Comparison of ENCODE assay signal across 8 cellular contexts in the genomic region with DNA sequence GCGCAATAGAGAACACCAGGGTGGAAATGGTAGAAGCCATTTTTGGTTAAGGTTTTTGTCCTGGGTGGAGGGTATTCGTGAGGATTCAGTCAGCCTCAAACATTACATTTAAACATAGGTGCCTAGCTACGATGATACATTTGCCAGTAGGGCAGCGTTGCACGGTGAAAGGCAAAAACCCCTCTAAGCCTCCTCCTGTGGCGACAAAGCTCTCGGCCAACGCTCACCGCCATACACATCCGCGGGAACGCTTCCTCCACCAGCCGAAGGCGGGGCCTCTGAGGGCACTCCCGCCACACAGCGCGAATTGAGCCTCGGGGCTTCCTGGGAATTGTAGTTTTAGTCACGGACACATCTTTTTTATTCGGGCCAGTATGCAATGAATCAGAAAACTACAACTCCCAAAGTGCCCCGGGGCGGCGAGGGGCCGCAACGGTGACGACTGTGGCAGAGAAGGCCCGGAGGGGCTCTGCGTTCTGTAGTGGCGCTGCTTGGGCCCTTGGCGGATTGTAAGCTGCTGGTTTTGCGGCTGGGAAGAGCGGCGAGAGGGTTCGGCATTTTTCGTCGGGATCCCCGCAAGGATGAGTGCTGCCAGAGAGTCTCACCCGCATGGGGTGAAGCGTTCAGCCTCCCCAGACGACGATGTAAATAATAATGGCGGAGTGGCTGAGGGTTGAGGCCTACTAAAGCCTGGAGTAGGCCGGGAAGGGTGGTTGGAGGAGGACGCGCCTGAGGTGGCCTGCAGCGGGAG. TPM values are rescaled to one million over a fixed set of nuclear protein-coding genes. Genes with fewer than 3 reads are reported as not detected.
DNase-seq lines count a peak whose midpoint lies in the region; ATAC-seq, FAIRE-seq and TF ChIP-seq lines count a peak whose summit lies in the region.

A gene (plus strand): TSS at position 450 of the 751 bp plus-strand sequence. CDS start 132 bp downstream, at position 582.

- H3K9me3 ChIP-seq in OCI-LY7 (ENCODE audit: low read length) (no peaks in the 10 kb centered on the region), endothelial cell of umbilical vein (replicated peaks; ENCODE audit: control insufficient read depth, insufficient read depth, low read length) (no peaks in the 10 kb centered on the region)

- no peak for FAIRE-seq in D721Med (lab: Jason Lieb, UNC)
- FAIRE-seq in endothelial cell of umbilical vein (lab: Jason Lieb, UNC), result peak; percentile 96

- H3K9me1 ChIP-seq in endothelial cell of umbilical vein (replicated peaks; ENCODE audit: control insufficient read depth, extremely low read depth, insufficient read depth, low read length), result no peaks in the 10 kb centered on the region

- no peak for TF ChIP-seq CTCF in D721Med (IDR thresholded peaks at IDR 0.05; ENCODE audit: insufficient read depth, missing control alignments)
- no peak for TF ChIP-seq CTCF in OCI-LY7 (conservative IDR thresholded peaks at IDR 0.05; ENCODE audit: low read length)
- no peak for TF ChIP-seq CTCF in endothelial cell of umbilical vein (IDR thresholded peaks at IDR 0.05; ENCODE audit: extremely low read depth in 1 of 2, insufficient read depth in 1 of 2, low read depth in 1 of 2, low read length in 2 of 2)

- peak within 1 kb of the TSS; percentile 85 for H2AFZ ChIP-seq in OCI-LY7 (ENCODE audit: low read length)
- peak within 1 kb of the TSS; percentile 90 for H2AFZ ChIP-seq in endothelial cell of umbilical vein (ENCODE audit: low read depth, low read length)

- dilution Hi-C loops in endothelial cell of umbilical vein (cut with MboI; ENCODE audit: extremely low pct_ligation_motif_present, low sequenced_read_pairs), result no loop called here

- peak within 1 kb of the TSS; percentile 65 for H3K27ac ChIP-seq in OCI-LY7 (ENCODE audit: low read depth, low read length, poor library complexity, severe bottlenecking)
- peak within 1 kb of the TSS; percentile 98 for H3K27ac ChIP-seq in endothelial cell of umbilical vein (ENCODE audit: insufficient read depth, low read depth, low read length)

- H3K4me1 ChIP-seq in OCI-LY7 (ENCODE audit: insufficient read depth, low read length, poor library complexity, severe bottlenecking), result peaks cover 35% of the 10 kb centered on the region
- H3K4me1 ChIP-seq in endothelial cell of umbilical vein (ENCODE audit: control insufficient read depth, extremely low read depth, insufficient read depth, low read length), result peaks cover 18% of the 10 kb centered on the region

- H3K4me3 ChIP-seq in OCI-LY7 (ENCODE audit: low read depth, low read length, poor library complexity, severe bottlenecking) (peak within 1 kb of the TSS; percentile 79), endothelial cell of umbilical vein (replicated peaks in 1 of 3; ENCODE audit: insufficient read depth in 1 of 3, low read depth in 1 of 3, low read length in 3 of 3) (peak within 1 kb of the TSS; percentile 80 to 94 (median 87))

- BruUV-seq in OCI-LY7 (replicated peaks; lab: Mats Ljungman, UMichigan) (no TSS peak), endothelial cell of umbilical vein (replicated peaks; lab: Mats Ljungman, UMichigan) (no TSS peak)

- H3K9me2 ChIP-seq in OCI-LY7 (ENCODE audit: insufficient read depth, low read length), result no peaks in the 10 kb centered on the region

- TF ChIP-seq POLR2A in endothelial cell of umbilical vein (IDR thresholded peaks at IDR 0.05; ENCODE audit: low read depth, low read length), result peak; percentile 92

- peak within 1 kb of the TSS; percentile 99 for H3K9ac ChIP-seq in endothelial cell of umbilical vein (replicated peaks; ENCODE audit: extremely low read depth, insufficient read depth, low read length)

- H3K79me2 ChIP-seq in OCI-LY7 (ENCODE audit: insufficient read depth, low read depth, low read length) (peaks cover 49% of the 10 kb centered on the region), endothelial cell of umbilical vein (ENCODE audit: control insufficient read depth, insufficient read depth, low read length) (peaks cover 47% of the 10 kb centered on the region)

- CTCF ChIA-PET in OCI-LY7 (lab: Charles Lee; ENCODE audit: unreplicated experiment), result no interaction called here
- CTCF ChIA-PET in endothelial cell of umbilical vein (lab: Charles Lee), result interaction anchor here (1.5 kb wide), 1 partner anchor 12 kb away, joined by 5 read pairs; no protein-coding TSS in a partner anchor

- H3K4me2 ChIP-seq in OCI-LY7 (ENCODE audit: low read length) (peak within 1 kb of the TSS; percentile 90), endothelial cell of umbilical vein (ENCODE audit: insufficient read depth, low read length) (peak within 1 kb of the TSS; percentile 92)

- intact Hi-C loops in OCI-LY7 (cut with micrococcal nuclease; ENCODE audit: unreplicated experiment), result loop anchor here (10.0 kb wide), 1 partner anchor 1854 kb away; no protein-coding TSS in a partner anchor
- intact Hi-C loops in endothelial cell of umbilical vein (cut with micrococcal nuclease), result loop anchor here (1.0 to 5.0 kb wide), 4 partner anchors 21 to 339 kb away; a partner anchor contains a TSS

- peak; percentile 98 for ATAC-seq in GM21526 (IDR thresholded peaks at IDR 0.05; ENCODE audit: low FRiP score, unreplicated experiment)

- H3K36me3 ChIP-seq in OCI-LY7 (ENCODE audit: insufficient read depth, low read length) (peaks cover 37% of the 10 kb centered on the region), endothelial cell of umbilical vein (ENCODE audit: control insufficient read depth in 2 of 2, extremely low read depth in 1 of 2, insufficient read depth in 2 of 2, low read length in 2 of 2) (peaks cover 0 to 2% of the 10 kb centered on the region in 2 experiments)

- DNase-seq in D721Med (ENCODE audit: insufficient read length, low spot score) (peak; percentile 65), HuH-7.5 (ENCODE audit: low spot score) (peak; percentile 42), OCI-LY7 (ENCODE audit: low spot score) (peak; percentile 97), activated T-cell treated with anti-CD3 and anti-CD28 coated beads for 1 hour (ENCODE audit: low read depth) (peak; percentile 92), endothelial cell of umbilical vein (ENCODE audit: low read depth, low spot score) (peak; percentile 99), midbrain (lab: John Stamatoyannopoulos, UW) (peak; percentile 99)
- peak; percentile 86 to 88 for DNase-seq in stimulated activated CD8-positive, alpha-beta memory T cell treated with anti-CD3 and anti-CD28 coated beads, Interleukin-2, amount 100 ng/mL, for 1 hour (ENCODE audit: low read depth in 2 of 2)

- no peaks in the 10 kb centered on the region for H3K27me3 ChIP-seq in endothelial cell of umbilical vein (ENCODE audit: control insufficient read depth in 2 of 2, insufficient read depth in 2 of 2, low read length in 2 of 2)

- peaks cover 21% of the 10 kb centered on the region; the same call in 1 of the 2 replicates for H4K20me1 ChIP-seq in OCI-LY7 (ENCODE audit: insufficient read depth, low read length)
- peaks cover 9% of the 10 kb centered on the region for H4K20me1 ChIP-seq in endothelial cell of umbilical vein (replicated peaks; ENCODE audit: control insufficient read depth, extremely low read depth, insufficient read depth, low read length)

- POLR2A ChIA-PET in OCI-LY7 (lab: Charles Lee), result interaction anchor here (0.9 to 1.6 kb wide), 2 partner anchors 11 to 537 kb away, joined by 4 read pairs; a partner anchor contains a TSS
- POLR2A ChIA-PET in endothelial cell of umbilical vein (lab: Charles Lee), result interaction anchor here (0.6 to 1.0 kb wide), 2 partner anchors 12 to 458 kb away, joined by 3 read pairs; no protein-coding TSS in a partner anchor

TF ChIP-seq in endothelial cell of umbilical vein, 7 proteins besides CTCF, POLR2A, EP300 and RAD21:
- peak; percentile 89 for TF ChIP-seq POLR2AphosphoS5 (IDR thresholded peaks at IDR 0.05; ENCODE audit: insufficient read depth, low read depth, low read length)
- no peak for TF ChIP-seq EZH2 (IDR thresholded peaks at IDR 0.05; ENCODE audit: borderline replicate concordance, low read depth, low read length, severe bottlenecking)
- no peak for TF ChIP-seq MYC (IDR thresholded peaks at IDR 0.05; ENCODE audit: low read depth, low read length)

RNA-seq across cellular contexts. Expression of the gene that starts here (rescaled TPM):
- 118 and 168 TPM in 2 replicates for total RNA-seq in OCI-LY7 (2014; rRNA removed; shearing (Covaris generic))
- 131 and 146 TPM in 2 replicates for total RNA-seq in OCI-LY7 (2022)
- total RNA-seq in endothelial cell of umbilical vein, result 131 and 150 TPM in 2 replicates
- 41.8 and 88.4 TPM in 2 replicates for polyA plus RNA-seq in endothelial cell of umbilical vein
- polyA plus RNA-seq in endothelial cell of umbilical vein (2011; cell fraction: cytosol; rRNA removed), result 149 and 163 TPM in 2 replicates
- polyA plus RNA-seq in endothelial cell of umbilical vein (2011; cell fraction: nucleus; rRNA removed), result 79.6 and 94.2 TPM in 2 replicates
- 185 and 199 TPM in 2 replicates for polyA plus RNA-seq in endothelial cell of umbilical vein (2012)
- polyA minus RNA-seq in endothelial cell of umbilical vein, result 86.3 and 98.1 TPM in 2 replicates
- 143 TPM for polyA minus RNA-seq in endothelial cell of umbilical vein (2011; cell fraction: cytosol; rRNA and poly(A)+ RNA removed)
- polyA minus RNA-seq in endothelial cell of umbilical vein (2011; cell fraction: nucleus; rRNA and poly(A)+ RNA removed), result 64.9 and 68.3 TPM in 2 replicates

Comparison
In these comparisons a context has a peak if more than half of its experiments do, and no peak if none do; other contexts are left out.
1. Peak in every context shown above with its lines: DNase-seq, ATAC-seq, H3K4me3 ChIP-seq and H3K27ac ChIP-seq.
2. DNase-seq: peak in every context shown above with its lines; median percentile 99 in endothelial cell of umbilical vein; 99 in midbrain; 97 in OCI-LY7; 92 in activated T-cell treated with anti-CD3 and anti-CD28 coated beads for 1 hour; 87 in stimulated activated CD8-positive, alpha-beta memory T cell treated with anti-CD3 and anti-CD28 coated beads, Interleukin-2, amount 100 ng/mL, for 1 hour; 65 in D721Med; 42 in HuH-7.5.